28 cellular contexts compared by ENCODE assay signal in genomic region chr9:31470051-31470450, GRCh38.
"Had no signal": no experiment of that assay in that cellular context is flagged by ENCODE, and none has a peak within 500 bp of the region (broad histone marks: within the 10 kb centered on the region; RNA-seq: fewer than 3 reads in every experiment).

No MANE protein-coding gene starts in this region.

- H3K4me3 ChIP-seq: ascending aorta, cardiac muscle cell had no signal

- H3K27me3 ChIP-seq: ascending aorta, cardiac muscle cell had no signal

- H3K4me1 ChIP-seq: ascending aorta had no signal

- H3K27ac ChIP-seq: ascending aorta, cardiac muscle cell, VCaP had no signal

- H3K9me3 ChIP-seq: ascending aorta had no signal

- DNase-seq: activated B cell treated with CpG ODN at 0.5 μM for 24 hours; activated CD4-positive, alpha-beta memory T cell treated with anti-CD3 and anti-CD28 coated beads for 36 hours; activated CD4-positive, alpha-beta T cell treated with anti-CD3 and anti-CD28 coated beads for 4 hours; activated CD4-positive, alpha-beta T cell treated with anti-CD3 and anti-CD28 coated beads, Interleukin-2, amount 10 ng/mL, durations not matched to agents 24 days and 14 days; activated CD4-positive, alpha-beta T cell treated with anti-CD3 and anti-CD28 coated beads, Interleukin-2, amount 50 U/mL, for 1 hour; activated CD4-positive, alpha-beta T cell treated with anti-CD3 and anti-CD28 coated beads, Interleukin-2, amount 50 U/mL, for 4 hours; activated CD4-positive, CD25-positive, alpha-beta regulatory T cell treated with anti-CD3 and anti-CD28 coated beads, Interleukin-2, amount 50 U/mL, for 72 hours; activated CD8-positive, alpha-beta memory T cell treated with anti-CD3 and anti-CD28 coated beads, Interleukin-2, amount 50 U/mL, for 4 hours; activated CD8-positive, alpha-beta T cell treated with anti-CD3 and anti-CD28 coated beads for 36 hours; activated effector memory CD4-positive, alpha-beta T cell treated with Interleukin-2 at 50 U/mL for 16 hours; activated gamma-delta T cell; activated naive CD4-positive, alpha-beta T cell treated with anti-CD3 and anti-CD28 coated beads, Interleukin-2, amount 10 ng/mL, durations not matched to agents 7 days and 5 days; activated naive CD4-positive, alpha-beta T cell treated with Interleukin-2 at 50 U/mL for 16 hours; activated naive CD8-positive, alpha-beta T cell treated with anti-CD3 and anti-CD28 coated beads, Interleukin-2, amount 10 ng/mL, durations not matched to agents 7 days and 5 days; activated naive CD8-positive, alpha-beta T cell treated with anti-CD3 and anti-CD28 coated beads, Interleukin-2, amount 50 U/mL, for 24 hours; activated T-cell treated with anti-CD3 and anti-CD28 coated beads for 4 hours; activated T-cell treated with anti-CD3 and anti-CD28 coated beads, Interleukin-2, amount 50 U/mL, for 1 hour; activated T-cell treated with anti-CD3 and anti-CD28 coated beads, Interleukin-2, amount 50 U/mL, for 4 hours; amygdala; anterior cingulate cortex; caudate nucleus; cerebellar nuclear complex; T-helper 1 cell; T-helper 2 cell; T-helper 9 cell had no signal

- H3K36me3 ChIP-seq: ascending aorta, cardiac muscle cell had no signal

- ATAC-seq: activated CD8-positive, alpha-beta T cell treated with anti-CD3 and anti-CD28 coated beads for 36 hours; activated naive CD8-positive, alpha-beta T cell treated with anti-CD3 and anti-CD28 coated beads, Interleukin-2, amount 50 U/mL, for 24 hours; activated T-cell treated with anti-CD3 and anti-CD28 coated beads, Interleukin-2, amount 50 U/mL, for 4 hours had no signal
